In genomic region chr17:46962374-46962790, GRCh38 we compare ENCODE assay signal across 2 cellular contexts.
TF ChIP-seq lines count a peak whose summit lies in the region.

No MANE protein-coding gene starts in this region.

TF ChIP-seq in HCT116, 20 proteins besides CTCF, POLR2A, EP300 and RAD21:
- TF ChIP-seq TCF7L2 (IDR thresholded peaks at IDR 0.05; ENCODE audit: borderline replicate concordance, extremely low read depth, insufficient read depth, insufficient read length) (no peak), JUND (IDR thresholded peaks at IDR 0.05) (no peak), EGR1 (IDR thresholded peaks at IDR 0.05; ENCODE audit: low read depth) (no peak), REST (IDR thresholded peaks at IDR 0.05; ENCODE audit: low read depth) (no peak), CBX3 (IDR thresholded peaks at IDR 0.05; ENCODE audit: low read depth) (no peak), ZNF274 (IDR thresholded peaks at IDR 0.05; ENCODE audit: low read depth, low read length) (no peak), CEBPB (IDR thresholded peaks at IDR 0.05; ENCODE audit: low read depth) (no peak), YY1 (IDR thresholded peaks at IDR 0.05; ENCODE audit: extremely low read depth, insufficient replicate concordance, low read depth, low read length) (no peak), EZH2phosphoT487 (IDR thresholded peaks at IDR 0.05; ENCODE audit: borderline replicate concordance) (no peak), ELF1 (IDR thresholded peaks at IDR 0.05; ENCODE audit: borderline replicate concordance, low read depth) (no peak), SIN3A (IDR thresholded peaks at IDR 0.05; ENCODE audit: low read depth) (no peak), ATF3 (IDR thresholded peaks at IDR 0.05) (no peak), SRF (IDR thresholded peaks at IDR 0.05; ENCODE audit: low read depth) (no peak), FOSL1 (IDR thresholded peaks at IDR 0.05; ENCODE audit: low read depth) (no peak), ZFX (IDR thresholded peaks at IDR 0.05) (no peak), POLR2AphosphoS5 (IDR thresholded peaks at IDR 0.05; ENCODE audit: low read depth, low read length) (no peak), SP1 (IDR thresholded peaks at IDR 0.05; ENCODE audit: low read depth) (no peak), ZBTB33 (IDR thresholded peaks at IDR 0.05; ENCODE audit: extremely low read depth, insufficient replicate concordance, low read length) (no peak)

TF ChIP-seq in GM12878, 131 proteins besides CTCF, POLR2A, EP300 and RAD21:
- TF ChIP-seq PML (IDR thresholded peaks at IDR 0.05; ENCODE audit: low read length) (no peak), RUNX3 (IDR thresholded peaks at IDR 0.05; ENCODE audit: low read length) (peak; percentile 44)
